ENCODE assay signal across 12 cellular contexts in genomic region chr20:62609811-62610757, GRCh38. TPM values are rescaled to one million over a fixed set of nuclear protein-coding genes. Genes with fewer than 3 reads are reported as not detected.
DNase-seq lines count a peak whose midpoint lies in the region; ATAC-seq and TF ChIP-seq lines count a peak whose summit lies in the region.
"Had no signal": no experiment of that assay in that cellular context is flagged by ENCODE, and none has a peak within 500 bp of the region (broad histone marks: within the 10 kb centered on the region; RNA-seq: fewer than 3 reads in every experiment).

No MANE protein-coding gene starts in this region.

- no peak for ATAC-seq in activated naive CD4-positive, alpha-beta T cell treated with anti-CD3 and anti-CD28 coated beads, Interleukin-2, amount 50 U/mL, for 72 hours
- no peak for ATAC-seq in Panc1
- no peak for ATAC-seq in stimulated activated effector memory CD8-positive, alpha-beta T cell treated with anti-CD3 and anti-CD28 coated beads, Interleukin-12 subunit alpha, Interleukin-12 subunit beta, amount 100 ng/mL, for 72 hours
- ATAC-seq in gastrocnemius medialis, result no peak
- ATAC-seq in aorta (ENCODE audit: low FRiP score), result no peak

- no peaks in the 10 kb centered on the region for H3K27me3 ChIP-seq in Panc1 (ENCODE audit: control insufficient read depth, insufficient read depth, low read length)
- peaks cover 30 to 42% (median 32%) of the 10 kb centered on the region in 3 donors for H3K27me3 ChIP-seq in gastrocnemius medialis
- no peaks in the 10 kb centered on the region for H3K27me3 ChIP-seq in aorta (ENCODE audit: control insufficient read depth in 1 of 2, insufficient read depth in 2 of 2, low read length in 1 of 2)

- H3K4me3 ChIP-seq in Panc1 (ENCODE audit: low read depth in 2 of 2, low read length in 2 of 2) (no peak overlapping the region), gastrocnemius medialis (no peak overlapping the region), aorta (ENCODE audit: low read length in 2 of 2) (no peak overlapping the region)

- peak overlapping the region; percentile 7 for H3K27ac Mint-ChIP-seq in activated naive CD4-positive, alpha-beta T cell treated with anti-CD3 and anti-CD28 coated beads, Interleukin-2, amount 50 U/mL, for 24 hours
- H3K27ac Mint-ChIP-seq in activated naive CD4-positive, alpha-beta T cell treated with anti-CD3 and anti-CD28 coated beads, Interleukin-2, amount 50 U/mL, for 72 hours, result peak overlapping the region in 1 of 2 donors; percentile 55
- H3K27ac Mint-ChIP-seq in glutamatergic neuron (ENCODE audit: unreplicated experiment), result peak overlapping the region; percentile 87
- H3K27ac Mint-ChIP-seq in stimulated activated effector memory CD8-positive, alpha-beta T cell treated with anti-CD3 and anti-CD28 coated beads, Interleukin-12 subunit alpha, Interleukin-12 subunit beta, amount 100 ng/mL, for 72 hours, result peak overlapping the region; percentile 50

- H3K4me1 Mint-ChIP-seq in activated naive CD4-positive, alpha-beta T cell treated with anti-CD3 and anti-CD28 coated beads, Interleukin-2, amount 50 U/mL, for 24 hours, result no peaks in the 10 kb centered on the region
- H3K4me1 Mint-ChIP-seq in glutamatergic neuron (ENCODE audit: low read depth, unreplicated experiment), result peaks cover 21% of the 10 kb centered on the region
- peaks cover 5% of the 10 kb centered on the region for H3K4me1 Mint-ChIP-seq in stimulated activated effector memory CD8-positive, alpha-beta T cell treated with anti-CD3 and anti-CD28 coated beads, Interleukin-12 subunit alpha, Interleukin-12 subunit beta, amount 100 ng/mL, for 72 hours

- CTCF ChIA-PET in Panc1 (lab: Charles Lee), result interaction anchor here (0.6 kb wide), 1 partner anchor 59 kb away, joined by 6 read pairs; no protein-coding TSS in a partner anchor

- H3K9me3 ChIP-seq in Panc1 (ENCODE audit: control insufficient read depth, insufficient read depth, low read depth, low read length) (no peaks in the 10 kb centered on the region), gastrocnemius medialis (no peaks in the 10 kb centered on the region), aorta (ENCODE audit: control insufficient read depth, low read length) (peaks cover 2% of the 10 kb centered on the region)

- H3K36me3 ChIP-seq in Panc1 (ENCODE audit: control insufficient read depth, insufficient read depth, low read length) (no peaks in the 10 kb centered on the region), gastrocnemius medialis (no peaks in the 10 kb centered on the region), aorta (ENCODE audit: control insufficient read depth in 1 of 2, insufficient read depth in 2 of 2, low read length in 1 of 2) (no peaks in the 10 kb centered on the region)

- 73 to 74% methylated on average over 22 of the region's 22 CpGs for WGBS in aorta, 2 donors

- H3K4me3 Mint-ChIP-seq in activated naive CD4-positive, alpha-beta T cell treated with anti-CD3 and anti-CD28 coated beads, Interleukin-2, amount 50 U/mL, for 24 hours, result no peak overlapping the region
- no peak overlapping the region for H3K4me3 Mint-ChIP-seq in glutamatergic neuron (ENCODE audit: unreplicated experiment)
- no peak overlapping the region for H3K4me3 Mint-ChIP-seq in stimulated activated effector memory CD8-positive, alpha-beta T cell treated with anti-CD3 and anti-CD28 coated beads, Interleukin-12 subunit alpha, Interleukin-12 subunit beta, amount 100 ng/mL, for 72 hours

- POLR2A ChIA-PET in Panc1 (lab: Charles Lee), result no interaction called here

- H3K4me1 ChIP-seq in Panc1 (ENCODE audit: control insufficient read depth, insufficient read depth, low read length) (peaks cover 40% of the 10 kb centered on the region), gastrocnemius medialis (peaks cover 0 to 10% of the 10 kb centered on the region in 2 donors), aorta (ENCODE audit: control insufficient read depth in 1 of 2, insufficient read depth in 2 of 2, low read length in 2 of 2) (no peaks in the 10 kb centered on the region)

- BruUV-seq in Panc1 (replicated peaks; lab: Mats Ljungman, UMichigan), result no TSS peak

- in situ Hi-C loops in Panc1 (cut with HindIII; ENCODE audit: low pct_unique_long_range_greater_than_20kb, low sequenced_read_pairs), result no loop called here
- in situ Hi-C loops in gastrocnemius medialis (cut with MboI; ENCODE audit: low sequenced_read_pairs in 4 of 4), result loop anchor here in 2 of 4 donors (10.0 to 25.0 kb wide), 2 partner anchors 98 to 115 kb away; no protein-coding TSS in a partner anchor

- TF ChIP-seq CTCF in Panc1 (IDR thresholded peaks at IDR 0.05) (no peak), glutamatergic neuron (IDR thresholded peaks at IDR 0.05; ENCODE audit: partially characterized antibody, unreplicated experiment) (no peak), gastrocnemius medialis (IDR thresholded peaks at IDR 0.05 in 4 of 5, conservative IDR thresholded peaks at IDR 0.05 in 1 of 5) (no peak)

- DNase-seq in activated naive CD4-positive, alpha-beta T cell treated with anti-CD3 and anti-CD28 coated beads, Interleukin-2, amount 50 U/mL, for 72 hours (ENCODE audit: low spot score in 2 of 2), result no peak
- no peak for DNase-seq in Panc1 (ENCODE audit: low read depth, low spot score)
- peak; percentile 52 for DNase-seq in glutamatergic neuron
- no peak for DNase-seq in stimulated activated effector memory CD8-positive, alpha-beta T cell treated with anti-CD3 and anti-CD28 coated beads, Interleukin-12 subunit alpha, Interleukin-12 subunit beta, amount 100 ng/mL, for 72 hours (ENCODE audit: low spot score in 2 of 2)
- DNase-seq in gastrocnemius medialis, result no peak
- no peak for DNase-seq in aorta
- no peak for DNase-seq in NCI-H1930 (lab: John Stamatoyannopoulos, UW)
- DNase-seq: CD4-positive, CD25-positive, alpha-beta regulatory T cell; DMS53 had no signal

- no peak for TF ChIP-seq POLR2A in gastrocnemius medialis (IDR thresholded peaks at IDR 0.05)

- intact Hi-C loops in Panc1 (cut with micrococcal nuclease; ENCODE audit: unreplicated experiment) (loop anchor here (5.0 kb wide), 1 partner anchor 118 kb away; no protein-coding TSS in a partner anchor), gastrocnemius medialis (cut with DNase I; ENCODE audit: low total_unique reads) (no loop called here), aorta (cut with DNase I) (no loop called here)

- no peaks in the 10 kb centered on the region for H3K36me3 Mint-ChIP-seq in activated naive CD4-positive, alpha-beta T cell treated with anti-CD3 and anti-CD28 coated beads, Interleukin-2, amount 50 U/mL, for 24 hours
- H3K36me3 Mint-ChIP-seq in activated naive CD4-positive, alpha-beta T cell treated with anti-CD3 and anti-CD28 coated beads, Interleukin-2, amount 50 U/mL, for 72 hours, result peaks cover 0 to 6% of the 10 kb centered on the region in 2 donors
- H3K36me3 Mint-ChIP-seq in glutamatergic neuron (ENCODE audit: unreplicated experiment), result peaks cover 5% of the 10 kb centered on the region
- H3K36me3 Mint-ChIP-seq in stimulated activated effector memory CD8-positive, alpha-beta T cell treated with anti-CD3 and anti-CD28 coated beads, Interleukin-12 subunit alpha, Interleukin-12 subunit beta, amount 100 ng/mL, for 72 hours, result no peaks in the 10 kb centered on the region
- H3K36me3 Mint-ChIP-seq: CD4-positive, CD25-positive, alpha-beta regulatory T cell had no signal

- H3K27ac ChIP-seq in Panc1 (ENCODE audit: low read length) (peak overlapping the region; percentile 99), gastrocnemius medialis (no peak overlapping the region), aorta (ENCODE audit: low read depth in 1 of 2, low read length in 2 of 2) (no peak overlapping the region)
- H3K27ac ChIP-seq: 22Rv1, HL-60 had no signal

- no peaks in the 10 kb centered on the region for H3K27me3 Mint-ChIP-seq in activated naive CD4-positive, alpha-beta T cell treated with anti-CD3 and anti-CD28 coated beads, Interleukin-2, amount 50 U/mL, for 24 hours
- H3K27me3 Mint-ChIP-seq in glutamatergic neuron (ENCODE audit: unreplicated experiment), result peaks cover 8% of the 10 kb centered on the region

- H3K9me3 Mint-ChIP-seq in activated naive CD4-positive, alpha-beta T cell treated with anti-CD3 and anti-CD28 coated beads, Interleukin-2, amount 50 U/mL, for 24 hours, result no peaks in the 10 kb centered on the region
- peaks cover 0 to 6% of the 10 kb centered on the region in 2 donors for H3K9me3 Mint-ChIP-seq in activated naive CD4-positive, alpha-beta T cell treated with anti-CD3 and anti-CD28 coated beads, Interleukin-2, amount 50 U/mL, for 72 hours
- H3K9me3 Mint-ChIP-seq in glutamatergic neuron (ENCODE audit: unreplicated experiment), result peaks cover 15% of the 10 kb centered on the region
- H3K9me3 Mint-ChIP-seq in stimulated activated effector memory CD8-positive, alpha-beta T cell treated with anti-CD3 and anti-CD28 coated beads, Interleukin-12 subunit alpha, Interleukin-12 subunit beta, amount 100 ng/mL, for 72 hours, result peaks cover 2% of the 10 kb centered on the region

RNA-seq across cellular contexts. Expression of gene SLCO4A1, which starts 32.2 kb away (rescaled TPM):
- total RNA-seq in activated naive CD4-positive, alpha-beta T cell treated with anti-CD3 and anti-CD28 coated beads, Interleukin-2, amount 50 U/mL, for 72 hours, result 10 to 100 TPM; 39.3 to 44.4 TPM
- total RNA-seq in Panc1 (2021; ENCODE audit: unreplicated experiment) (167 TPM), glutamatergic neuron (ENCODE audit: unreplicated experiment) (26.5 TPM), gastrocnemius medialis (10 to 100 TPM; 20.4 to 26.9 (median 21.8) TPM), aorta (10 to 100 TPM; 13.9 to 14.6 TPM)
- polyA plus RNA-seq in Panc1 (2012; ENCODE audit: insufficient read length), result 145 TPM
- 1 to 10 TPM; 1.0 to 4.1 TPM for polyA plus RNA-seq in aorta
